8 cellular contexts compared by ENCODE assay signal in genomic region chr17:78117027-78117981, GRCh38. TPM values are rescaled to one million over a fixed set of nuclear protein-coding genes. Genes with fewer than 3 reads are reported as not detected.
DNase-seq lines count a peak whose midpoint lies in the region; ATAC-seq, FAIRE-seq and TF ChIP-seq lines count a peak whose summit lies in the region.

No MANE protein-coding gene starts in this region.

- H4K8ac ChIP-seq in mesenchymal stem cell (ENCODE audit: low read length), result no peak overlapping the region

- DNase-seq in D721Med (ENCODE audit: insufficient read length, low spot score) (no peak), M059J (ENCODE audit: low read depth) (peak; percentile 35), left lung (peak in 1 of 2 donors; percentile 84), dedifferentiated amniotic fluid mesenchymal stem cell (ENCODE audit: extremely low spot score) (no peak), mesenchymal stem cell (no peak)
- peak; percentile 53 for DNase-seq in activated naive CD8-positive, alpha-beta T cell treated with anti-CD3 and anti-CD28 coated beads, Interleukin-2, amount 50 U/mL, for 24 hours

- no peak overlapping the region for H3K4me3 Mint-ChIP-seq in activated naive CD8-positive, alpha-beta T cell treated with anti-CD3 and anti-CD28 coated beads, Interleukin-2, amount 50 U/mL, for 24 hours

- intact Hi-C loops in left lung (cut with DNase I), result no loop called here

- H2BK5ac ChIP-seq in mesenchymal stem cell (ENCODE audit: low read depth, low read length, poor library complexity, severe bottlenecking), result no peak overlapping the region

- H3K18ac ChIP-seq in mesenchymal stem cell (ENCODE audit: low read depth in 1 of 2, low read length in 2 of 2), result no peak overlapping the region

- H2BK12ac ChIP-seq in mesenchymal stem cell (ENCODE audit: low read length in 2 of 2), result no peak overlapping the region

- peaks cover 13% of the 10 kb centered on the region for H3K79me1 ChIP-seq in mesenchymal stem cell (replicated peaks; ENCODE audit: low read length, poor library complexity, severe bottlenecking)

- H3K4ac ChIP-seq in mesenchymal stem cell (ENCODE audit: low read depth in 1 of 2, low read length in 2 of 2), result no peak overlapping the region

- ATAC-seq in activated naive CD8-positive, alpha-beta T cell treated with anti-CD3 and anti-CD28 coated beads, Interleukin-2, amount 50 U/mL, for 24 hours, result no peak
- peak; percentile 6 for ATAC-seq in left lung
- no peak for ATAC-seq in HG03159 (IDR thresholded peaks at IDR 0.05; ENCODE audit: unreplicated experiment)
- no peak for ATAC-seq in GM18519 (IDR thresholded peaks at IDR 0.05; ENCODE audit: low FRiP score, unreplicated experiment)

- H3K4me2 ChIP-seq in mesenchymal stem cell (ENCODE audit: low read length, poor library complexity, severe bottlenecking), result no peak overlapping the region

- TF ChIP-seq CTCF in D721Med (IDR thresholded peaks at IDR 0.05; ENCODE audit: insufficient read depth, missing control alignments) (peak; percentile 59), left lung (IDR thresholded peaks at IDR 0.05) (peak in 1 of 2 donors; percentile 20)

- no peak for FAIRE-seq in D721Med (lab: Jason Lieb, UNC)

- H2AK5ac ChIP-seq in mesenchymal stem cell (ENCODE audit: low read length, severe bottlenecking), result no peak overlapping the region

- peaks cover 23% of the 10 kb centered on the region for H3K36me3 Mint-ChIP-seq in activated naive CD8-positive, alpha-beta T cell treated with anti-CD3 and anti-CD28 coated beads, Interleukin-2, amount 50 U/mL, for 24 hours (ENCODE audit: low read depth)

- no peak overlapping the region for H4K91ac ChIP-seq in mesenchymal stem cell (ENCODE audit: low read length)

- H3K27me3 Mint-ChIP-seq in activated naive CD8-positive, alpha-beta T cell treated with anti-CD3 and anti-CD28 coated beads, Interleukin-2, amount 50 U/mL, for 24 hours, result no peaks in the 10 kb centered on the region

- H3K23ac ChIP-seq in mesenchymal stem cell (ENCODE audit: low read length in 2 of 2), result no peak overlapping the region

- H3K9me3 ChIP-seq in left lung (no peaks in the 10 kb centered on the region), mesenchymal stem cell (ENCODE audit: control insufficient read depth, low read length) (no peaks in the 10 kb centered on the region)

- WGBS in mesenchymal stem cell, result 91% methylated on average over 40 of the region's 41 CpGs

- no peak overlapping the region for H3K4me3 ChIP-seq in left lung
- no peak overlapping the region for H3K4me3 ChIP-seq in mesenchymal stem cell (ENCODE audit: insufficient read depth in 1 of 2, low read depth in 1 of 2, low read length in 2 of 2)

- H2BK15ac ChIP-seq in mesenchymal stem cell (ENCODE audit: low read depth, poor library complexity, severe bottlenecking), result no peak overlapping the region

- H3K27me3 ChIP-seq in left lung (no peaks in the 10 kb centered on the region), mesenchymal stem cell (ENCODE audit: control insufficient read depth in 1 of 2, insufficient read depth in 1 of 2, low read length in 2 of 2) (peaks cover 0 to 34% of the 10 kb centered on the region in 2 experiments)

- peak overlapping the region in 1 of 2 donors; percentile 13 for H3K27ac ChIP-seq in left lung
- no peak overlapping the region for H3K27ac ChIP-seq in mesenchymal stem cell (ENCODE audit: low read length, poor library complexity, severe bottlenecking)

- no peak overlapping the region for H2BK120ac ChIP-seq in mesenchymal stem cell (ENCODE audit: low read depth, low read length)

- H3K9ac ChIP-seq in mesenchymal stem cell (ENCODE audit: low read length), result no peak overlapping the region

- no peak overlapping the region for H3K14ac ChIP-seq in mesenchymal stem cell (ENCODE audit: low read length in 2 of 2)

- peaks cover 0 to 83% of the 10 kb centered on the region in 2 donors for H3K36me3 ChIP-seq in left lung
- peaks cover 0 to 73% of the 10 kb centered on the region in 2 experiments for H3K36me3 ChIP-seq in mesenchymal stem cell (ENCODE audit: control insufficient read depth in 1 of 2, insufficient read depth in 2 of 2, low read depth in 1 of 2, low read length in 2 of 2)

- no peaks in the 10 kb centered on the region for H3K9me3 Mint-ChIP-seq in activated naive CD8-positive, alpha-beta T cell treated with anti-CD3 and anti-CD28 coated beads, Interleukin-2, amount 50 U/mL, for 24 hours

- H2AFZ ChIP-seq in mesenchymal stem cell (ENCODE audit: low read depth, low read length), result no peak overlapping the region

- H3K4me1 ChIP-seq in left lung (peaks cover 0 to 52% of the 10 kb centered on the region in 2 donors), mesenchymal stem cell (ENCODE audit: control insufficient read depth, insufficient read depth, low read depth, low read length) (peaks cover 6% of the 10 kb centered on the region)

- H3K27ac Mint-ChIP-seq in activated naive CD8-positive, alpha-beta T cell treated with anti-CD3 and anti-CD28 coated beads, Interleukin-2, amount 50 U/mL, for 24 hours, result no peak overlapping the region

- peaks cover 55% of the 10 kb centered on the region for H3K4me1 Mint-ChIP-seq in activated naive CD8-positive, alpha-beta T cell treated with anti-CD3 and anti-CD28 coated beads, Interleukin-2, amount 50 U/mL, for 24 hours

RNA-seq across cellular contexts. Expression of gene TMC6, which starts 11.3 kb away (rescaled TPM):
- total RNA-seq in M059J (2014; rRNA removed; shearing (Covaris generic)), result 0.54 and 0.74 TPM in 2 replicates
- 100 to 1,000 TPM; 149 to 152 TPM for total RNA-seq in left lung
- 47.9 TPM for polyA plus RNA-seq in mesenchymal stem cell (2013, experiment 1 of 2)
- 44.7 TPM for polyA plus RNA-seq in mesenchymal stem cell (2013, experiment 2 of 2)

RNA-seq across cellular contexts. Expression of gene TMC8, which starts 13.3 kb away (rescaled TPM):
- total RNA-seq in M059J (2014; rRNA removed; shearing (Covaris generic)), result not detected in 2 replicates
- 10 to 100 TPM; 14.7 to 37.3 TPM for total RNA-seq in left lung
- polyA plus RNA-seq in mesenchymal stem cell (2013, experiment 1 of 2), result 0.86 TPM
- 0.36 TPM for polyA plus RNA-seq in mesenchymal stem cell (2013, experiment 2 of 2)

RNA-seq across cellular contexts. Expression of gene C17orf99, which starts 28.9 kb away (rescaled TPM):
- total RNA-seq in M059J (2014; rRNA removed; shearing (Covaris generic)), result not detected in 2 replicates
- total RNA-seq in left lung, result not detected
- not detected for polyA plus RNA-seq in mesenchymal stem cell (2013, experiment 1 of 2)
- not detected for polyA plus RNA-seq in mesenchymal stem cell (2013, experiment 2 of 2)

RNA-seq across cellular contexts. Expression of gene SYNGR2, which starts 51.1 kb away (rescaled TPM):
- total RNA-seq in M059J (2014; rRNA removed; shearing (Covaris generic)), result 34.6 and 37.6 TPM in 2 replicates
- total RNA-seq in left lung, result 100 to 1,000 TPM; 192 to 227 TPM
- 42.5 TPM for polyA plus RNA-seq in mesenchymal stem cell (2013, experiment 1 of 2)
- 43.7 TPM for polyA plus RNA-seq in mesenchymal stem cell (2013, experiment 2 of 2)

Comparison
In these comparisons a context has a peak if more than half of its experiments do, and no peak if none do; other contexts are left out.
1. DNase-seq: peak in M059J (single experiment) and activated naive CD8-positive, alpha-beta T cell treated with anti-CD3 and anti-CD28 coated beads, Interleukin-2, amount 50 U/mL, for 24 hours (single experiment); none in D721Med (single experiment), dedifferentiated amniotic fluid mesenchymal stem cell (single experiment) and mesenchymal stem cell (single experiment).
2. RNA of gene TMC6, which starts 11.3 kb away (total RNA-seq): 149 to 152 TPM in left lung; 0.54 to 0.74 TPM in M059J; every median in the first group is over 10 times any median in the second.
3. RNA of gene TMC8, which starts 13.3 kb away (total RNA-seq): 14.7 to 37.3 TPM in left lung; not detected in M059J; every median in the first group is over 10 times any median in the second.